9 cellular contexts compared by ENCODE assay signal in the genomic region with DNA sequence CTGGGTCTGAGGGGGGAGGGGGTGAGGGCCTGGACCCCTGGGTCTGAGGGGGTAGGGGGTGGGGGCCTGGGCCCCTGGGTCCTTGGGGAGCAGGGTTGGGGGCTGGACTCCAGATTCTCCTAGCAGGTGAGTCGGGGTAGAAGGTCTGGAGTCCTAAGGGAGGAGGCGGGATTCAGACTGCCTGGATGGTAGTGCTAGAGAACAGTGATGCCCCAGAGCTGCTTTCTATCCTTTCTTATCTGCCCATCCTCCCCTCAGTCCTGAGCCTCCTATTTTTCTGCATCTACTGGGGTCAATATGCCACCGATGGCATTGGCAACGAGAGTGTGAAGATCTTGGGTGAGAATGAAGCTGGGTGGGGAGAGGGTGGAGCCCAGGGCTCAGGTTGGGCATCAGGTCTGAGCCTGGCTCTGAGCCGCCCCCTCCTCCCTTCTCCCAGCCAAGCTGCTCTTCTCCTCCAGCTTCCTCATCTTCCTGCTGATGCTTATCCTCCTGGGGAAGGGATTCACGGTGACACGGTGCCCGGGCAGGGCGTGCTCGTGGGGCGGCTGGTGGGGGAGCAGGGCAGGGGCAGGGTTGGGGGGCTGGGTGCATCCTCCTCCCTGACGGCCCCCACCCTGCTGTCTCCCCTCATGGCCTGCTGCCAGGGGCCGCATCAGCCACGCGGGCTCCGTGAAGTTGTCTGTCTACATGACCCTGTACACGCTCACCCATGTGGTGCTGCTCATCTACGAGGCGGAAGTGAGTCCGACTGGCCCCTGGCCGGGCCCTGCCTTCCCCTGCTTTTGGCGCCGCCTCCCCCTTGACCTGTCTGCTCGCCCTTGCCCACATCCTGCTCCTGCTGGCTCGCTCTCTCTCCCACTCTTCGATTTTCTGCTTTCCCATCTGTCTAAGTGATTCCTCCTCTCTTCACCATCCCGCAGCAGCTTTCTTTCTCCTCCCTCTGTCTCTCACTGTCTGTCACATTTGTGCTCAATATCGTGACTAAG. TPM values are rescaled to one million over a fixed set of nuclear protein-coding genes. Genes with fewer than 3 reads are reported as not detected.
DNase-seq lines count a peak whose midpoint lies in the region; ATAC-seq and TF ChIP-seq lines count a peak whose summit lies in the region.
"Had no signal": no experiment of that assay in that cellular context is flagged by ENCODE, and none has a peak within 500 bp of the region (broad histone marks: within the 10 kb centered on the region; RNA-seq: fewer than 3 reads in every experiment).

No MANE protein-coding gene starts in this region.

- ATAC-seq in HG02588 (IDR thresholded peaks at IDR 0.05; ENCODE audit: unreplicated experiment) = no peak
- no peak for ATAC-seq in GM21381 (IDR thresholded peaks at IDR 0.05; ENCODE audit: unreplicated experiment)
- no peak for ATAC-seq in HG03442 (IDR thresholded peaks at IDR 0.05; ENCODE audit: unreplicated experiment)

- no peaks in the 10 kb centered on the region for H3K9me3 Mint-ChIP-seq in activated CD4-positive, alpha-beta memory T cell treated with anti-CD3 and anti-CD28 coated beads for 36 hours
- no peaks in the 10 kb centered on the region for H3K9me3 Mint-ChIP-seq in activated CD4-positive, alpha-beta memory T cell treated with anti-CD3 and anti-CD28 coated beads, Interleukin-2, amount 10 ng/mL, durations not matched to agents 7 days and 5 days
- no peaks in the 10 kb centered on the region for H3K9me3 Mint-ChIP-seq in type B pancreatic cell

- intact Hi-C loops in activated CD4-positive, alpha-beta memory T cell treated with anti-CD3 and anti-CD28 coated beads for 36 hours (cut with micrococcal nuclease) = no loop called here

- no peak overlapping the region for H3K4me3 Mint-ChIP-seq in activated CD4-positive, alpha-beta memory T cell treated with anti-CD3 and anti-CD28 coated beads for 36 hours
- H3K4me3 Mint-ChIP-seq in activated CD4-positive, alpha-beta memory T cell treated with anti-CD3 and anti-CD28 coated beads, Interleukin-2, amount 10 ng/mL, durations not matched to agents 7 days and 5 days = no peak overlapping the region
- peak overlapping the region; percentile 39 for H3K4me3 Mint-ChIP-seq in type B pancreatic cell

- H3K27me3 Mint-ChIP-seq in activated CD4-positive, alpha-beta memory T cell treated with anti-CD3 and anti-CD28 coated beads for 36 hours = peaks cover 28% of the 10 kb centered on the region
- peaks cover 41% of the 10 kb centered on the region for H3K27me3 Mint-ChIP-seq in activated CD4-positive, alpha-beta memory T cell treated with anti-CD3 and anti-CD28 coated beads, Interleukin-2, amount 10 ng/mL, durations not matched to agents 7 days and 5 days
- H3K27me3 Mint-ChIP-seq in type B pancreatic cell = peaks cover 61% of the 10 kb centered on the region

- H3K36me3 Mint-ChIP-seq in activated CD4-positive, alpha-beta memory T cell treated with anti-CD3 and anti-CD28 coated beads for 36 hours = no peaks in the 10 kb centered on the region
- H3K36me3 Mint-ChIP-seq in activated CD4-positive, alpha-beta memory T cell treated with anti-CD3 and anti-CD28 coated beads, Interleukin-2, amount 10 ng/mL, durations not matched to agents 7 days and 5 days (ENCODE audit: low read depth) = no peaks in the 10 kb centered on the region
- no peaks in the 10 kb centered on the region for H3K36me3 Mint-ChIP-seq in type B pancreatic cell

- peaks cover 18% of the 10 kb centered on the region for H3K4me1 Mint-ChIP-seq in activated CD4-positive, alpha-beta memory T cell treated with anti-CD3 and anti-CD28 coated beads for 36 hours (ENCODE audit: low read depth)
- H3K4me1 Mint-ChIP-seq in activated CD4-positive, alpha-beta memory T cell treated with anti-CD3 and anti-CD28 coated beads, Interleukin-2, amount 10 ng/mL, durations not matched to agents 7 days and 5 days = peaks cover 22% of the 10 kb centered on the region
- no peaks in the 10 kb centered on the region for H3K4me1 Mint-ChIP-seq in type B pancreatic cell (ENCODE audit: unreplicated experiment)

- peak overlapping the region; percentile 4 for H3K27ac Mint-ChIP-seq in activated CD4-positive, alpha-beta memory T cell treated with anti-CD3 and anti-CD28 coated beads for 36 hours
- no peak overlapping the region for H3K27ac Mint-ChIP-seq in activated CD4-positive, alpha-beta memory T cell treated with anti-CD3 and anti-CD28 coated beads, Interleukin-2, amount 10 ng/mL, durations not matched to agents 7 days and 5 days
- no peak overlapping the region for H3K27ac Mint-ChIP-seq in type B pancreatic cell

- no peak for DNase-seq in activated CD4-positive, alpha-beta memory T cell treated with anti-CD3 and anti-CD28 coated beads for 36 hours
- DNase-seq in activated CD4-positive, alpha-beta memory T cell treated with anti-CD3 and anti-CD28 coated beads, Interleukin-2, amount 10 ng/mL, durations not matched to agents 7 days and 5 days = no peak
- DNase-seq in NCI-H510A (lab: John Stamatoyannopoulos, UW) (peak; percentile 58), coronary artery (ENCODE audit: low spot score) (no peak), type B pancreatic cell (ENCODE audit: extremely low spot score, unreplicated experiment) (no peak)

- POLR2A ChIA-PET in activated CD4-positive, alpha-beta memory T cell treated with anti-CD3 and anti-CD28 coated beads for 36 hours (lab: Charles Lee) = no interaction called here
- POLR2A ChIA-PET in activated CD4-positive, alpha-beta memory T cell treated with anti-CD3 and anti-CD28 coated beads, Interleukin-2, amount 10 ng/mL, durations not matched to agents 7 days and 5 days (lab: Charles Lee) = interaction anchor here (0.6 kb wide), 1 partner anchor 78 kb away, joined by 3 read pairs; no protein-coding TSS in a partner anchor

- H3K27ac ChIP-seq in coronary artery = no peak overlapping the region

- CTCF ChIA-PET in activated CD4-positive, alpha-beta memory T cell treated with anti-CD3 and anti-CD28 coated beads for 36 hours (lab: Charles Lee) = no interaction called here
- CTCF ChIA-PET in activated CD4-positive, alpha-beta memory T cell treated with anti-CD3 and anti-CD28 coated beads, Interleukin-2, amount 10 ng/mL, durations not matched to agents 7 days and 5 days (lab: Charles Lee) = no interaction called here

- TF ChIP-seq CTCF in coronary artery (IDR thresholded peaks at IDR 0.05) = no peak
- TF ChIP-seq CTCF in type B pancreatic cell (conservative IDR thresholded peaks at IDR 0.05) = no peak

- H3K4me3 ChIP-seq in coronary artery = peak overlapping the region; percentile 36

RNA-seq across cellular contexts. Expression of a gene that starts 3.4 kb away (rescaled TPM):
- under 1 TPM in 1 of 2 experiments, not detected in 1; 0.29 TPM for total RNA-seq in activated CD4-positive, alpha-beta memory T cell treated with anti-CD3 and anti-CD28 coated beads for 36 hours
- total RNA-seq in activated CD4-positive, alpha-beta memory T cell treated with anti-CD3 and anti-CD28 coated beads, Interleukin-2, amount 10 ng/mL, durations not matched to agents 7 days and 5 days = under 1 TPM in 1 of 2 experiments, not detected in 1; 0.23 TPM
- 0.88 and 3.6 TPM in 2 replicates for total RNA-seq in type B pancreatic cell (ENCODE audit: low replicate concordance)
- total RNA-seq: endothelial cell of umbilical vein had no signal

RNA-seq across cellular contexts. Expression of a gene that starts 8.9 kb away (rescaled TPM):
- 1 to 10 TPM; 6.0 to 7.2 TPM for total RNA-seq in activated CD4-positive, alpha-beta memory T cell treated with anti-CD3 and anti-CD28 coated beads for 36 hours
- 1 to 10 TPM; 4.2 to 4.7 TPM for total RNA-seq in activated CD4-positive, alpha-beta memory T cell treated with anti-CD3 and anti-CD28 coated beads, Interleukin-2, amount 10 ng/mL, durations not matched to agents 7 days and 5 days
- total RNA-seq in type B pancreatic cell (ENCODE audit: low replicate concordance) = 30.7 and 49.5 TPM in 2 replicates

RNA-seq across cellular contexts. Expression of a gene that starts 14.1 kb away (rescaled TPM):
- 10 to 100 TPM; 46.6 to 54.7 TPM for total RNA-seq in activated CD4-positive, alpha-beta memory T cell treated with anti-CD3 and anti-CD28 coated beads for 36 hours
- total RNA-seq in activated CD4-positive, alpha-beta memory T cell treated with anti-CD3 and anti-CD28 coated beads, Interleukin-2, amount 10 ng/mL, durations not matched to agents 7 days and 5 days = 10 to 100 TPM; 30.6 to 32.7 TPM
- total RNA-seq in type B pancreatic cell (ENCODE audit: low replicate concordance) = 50.3 and 97.4 TPM in 2 replicates

RNA-seq across cellular contexts. Expression of a gene that starts 14.6 kb away (rescaled TPM):
- total RNA-seq in activated CD4-positive, alpha-beta memory T cell treated with anti-CD3 and anti-CD28 coated beads for 36 hours = under 1 TPM; 0.61 to 0.81 TPM
- total RNA-seq in activated CD4-positive, alpha-beta memory T cell treated with anti-CD3 and anti-CD28 coated beads, Interleukin-2, amount 10 ng/mL, durations not matched to agents 7 days and 5 days = under 1 TPM; 0.45 to 0.91 TPM
- 2.2 and 2.4 TPM in 2 replicates for total RNA-seq in type B pancreatic cell (ENCODE audit: low replicate concordance)

RNA-seq across cellular contexts. Expression of a gene that starts 47.5 kb away (rescaled TPM):
- 10 to 100 TPM; 56.9 to 64.2 TPM for total RNA-seq in activated CD4-positive, alpha-beta memory T cell treated with anti-CD3 and anti-CD28 coated beads for 36 hours
- 10 to 100 TPM; 86.5 to 88.8 TPM for total RNA-seq in activated CD4-positive, alpha-beta memory T cell treated with anti-CD3 and anti-CD28 coated beads, Interleukin-2, amount 10 ng/mL, durations not matched to agents 7 days and 5 days
- 44.8 and 70.3 TPM in 2 replicates for total RNA-seq in type B pancreatic cell (ENCODE audit: low replicate concordance)
